Comparison of ENCODE assay signal across 16 cellular contexts in the genomic region with DNA sequence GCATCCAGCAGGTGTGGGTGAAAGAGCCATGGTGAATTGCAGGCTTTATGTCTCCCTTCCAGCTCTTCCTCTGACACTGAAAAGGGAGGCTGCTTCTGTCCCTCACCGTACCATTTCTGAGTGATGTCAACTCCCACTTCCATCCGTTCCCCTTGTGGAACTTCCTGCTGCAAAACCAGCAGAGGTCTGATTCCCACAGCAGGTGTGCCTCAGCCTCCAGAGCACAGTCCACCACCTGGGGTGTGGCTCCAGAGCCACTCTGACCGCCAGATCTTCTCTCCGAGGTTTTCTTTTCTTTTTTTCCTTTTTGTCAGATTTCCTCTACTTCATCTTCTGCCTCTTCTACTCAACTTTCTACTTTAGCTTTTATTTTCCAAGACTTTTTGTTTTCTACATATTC.
DNase-seq lines count a peak whose midpoint lies in the region; ATAC-seq, FAIRE-seq and TF ChIP-seq lines count a peak whose summit lies in the region.
"Had no signal": no experiment of that assay in that cellular context is flagged by ENCODE, and none has a peak within 500 bp of the region (broad histone marks: within the 10 kb centered on the region; RNA-seq: fewer than 3 reads in every experiment).

No MANE protein-coding gene starts in this region.

- peaks cover 6% of the 10 kb centered on the region for H3K9me3 Mint-ChIP-seq in type B pancreatic cell

- TF ChIP-seq CTCF in GM12878 (IDR thresholded peaks at IDR 0.05 in 2 of 3, conservative IDR thresholded peaks at IDR 0.05 in 1 of 3; ENCODE audit: control insufficient read depth in 2 of 3, extremely low read depth in 1 of 3, insufficient read depth in 1 of 3, low read depth in 3 of 3, low read length in 3 of 3) (no peak), type B pancreatic cell (conservative IDR thresholded peaks at IDR 0.05) (no peak), thyroid gland (IDR thresholded peaks at IDR 0.05) (no peak)

- H3K4me1 Mint-ChIP-seq in type B pancreatic cell (ENCODE audit: unreplicated experiment): peaks cover 9% of the 10 kb centered on the region

- no peak for TF ChIP-seq RAD21 in GM12878 (IDR thresholded peaks at IDR 0.05; ENCODE audit: insufficient read depth, low read depth, low read length)

- H3K36me3 ChIP-seq in GM12878 (ENCODE audit: control insufficient read depth in 2 of 2, insufficient read depth in 2 of 2, low read length in 1 of 2) (peaks cover 8% of the 10 kb centered on the region in 2 experiments; a peak in 3 of 4 replicates), thyroid gland (peaks cover 23 to 24% of the 10 kb centered on the region in 2 donors)

- FAIRE-seq in GM12878 (lab: Jason Lieb, UNC): no peak
- FAIRE-seq: GM18507 had no signal

- H4K20me1 ChIP-seq in GM12878 (ENCODE audit: control insufficient read depth, insufficient read depth): no peaks in the 10 kb centered on the region

- intact Hi-C loops in Right ventricle myocardium superior (cut with DNase I) (no loop called here), right cardiac atrium (cut with DNase I) (no loop called here), GM12878 (cut with micrococcal nuclease; ENCODE audit: unreplicated experiment) (no loop called here), left colon (cut with DNase I, micrococcal nuclease) (no loop called here), thyroid gland (cut with DNase I) (no loop called here)

- no peak overlapping the region for H3K4me2 ChIP-seq in GM12878 (ENCODE audit: control insufficient read depth, insufficient read depth)

- in situ Hi-C loops in GM12878 (cut with MboI): no loop called here

- no peak overlapping the region for H3K4me3 ChIP-seq in right cardiac atrium (ENCODE audit: low read length)
- no peak overlapping the region for H3K4me3 ChIP-seq in GM12878
- H3K4me3 ChIP-seq in thyroid gland (replicated peaks in 1 of 3): no peak overlapping the region
- H3K4me3 ChIP-seq: BLaER1 treated with 17β-estradiol and CSF1 and Interleukin-3, amounts not matched to agents 10 nM and 100 nM; HAP-1 had no signal

- TSS peak; percentile 27 for BruUV-seq in GM12878 (replicated peaks; lab: Mats Ljungman, UMichigan)

- H3K79me2 ChIP-seq in GM12878 (ENCODE audit: control insufficient read depth, insufficient read depth, low read length): no peaks in the 10 kb centered on the region

- CTCF ChIA-PET in GM12878 (lab: Yijun Ruan, JAX): interaction anchor here (1.4 kb wide), 1 partner anchor 19 kb away, joined by 4 read pairs; no protein-coding TSS in a partner anchor

- 57% methylated on average over 4 of the region's 4 CpGs for WGBS in right cardiac atrium
- WGBS in GM12878 (ENCODE audit: insufficient coverage, insufficient replicate concordance, low lambda C conversion rate, missing lambda C conversion rate): 58% methylated on average over 4 of the region's 4 CpGs
- 73 to 84% methylated on average over 4 of the region's 4 CpGs for WGBS in thyroid gland, 2 donors

- DNase-seq in Right ventricle myocardium superior (no peak), right cardiac atrium (no peak), GM12878 (ENCODE audit: low read depth, low spot score) (no peak), left colon (peak; percentile 56), type B pancreatic cell (ENCODE audit: extremely low spot score, unreplicated experiment) (no peak), thyroid gland (no peak), DMS79 treated with DMSO at 0.1 percent for 48 hours (lab: John Stamatoyannopoulos, UW) (no peak)
- DNase-seq: 8988T, NCI-H1436 treated with DMSO at 0.1 percent for 48 hours, NCI-H2081, NCI-H510A treated with DMSO at 0.1 percent for 48 hours had no signal

- ATAC-seq in Right ventricle myocardium superior (ENCODE audit: poor library complexity) (peak; percentile 33), right cardiac atrium (no peak), GM12878 (no peak), left colon (peak; percentile 78), GM19328 (IDR thresholded peaks at IDR 0.05; ENCODE audit: unreplicated experiment) (no peak)

- POLR2A ChIA-PET in GM12878 (lab: Charles Lee): no interaction called here

- H3K27me3 Mint-ChIP-seq in type B pancreatic cell: no peaks in the 10 kb centered on the region
- H3K27me3 Mint-ChIP-seq: IgD-negative memory B cell had no signal

- H3K9ac ChIP-seq in GM12878 (ENCODE audit: control insufficient read depth, insufficient read depth, low read length): no peak overlapping the region
- H3K9ac ChIP-seq: BLaER1 treated with 17β-estradiol and CSF1 and Interleukin-3, amounts not matched to agents 10 nM and 100 nM had no signal

- H3K27ac ChIP-seq in right cardiac atrium (ENCODE audit: low read length) (no peak overlapping the region), GM12878 (ENCODE audit: control insufficient read depth, insufficient read depth) (no peak overlapping the region), thyroid gland (no peak overlapping the region)
- H3K27ac ChIP-seq: BLaER1 treated with 17β-estradiol and CSF1 and Interleukin-3, amounts not matched to agents 10 nM and 100 nM had no signal

- H3K9me3 ChIP-seq in right cardiac atrium (ENCODE audit: control insufficient read depth, low read length): no peaks in the 10 kb centered on the region
- H3K9me3 ChIP-seq in GM12878 (replicated peaks; ENCODE audit: control insufficient read depth, insufficient read depth, low read length): no peaks in the 10 kb centered on the region
- no peaks in the 10 kb centered on the region for H3K9me3 ChIP-seq in thyroid gland
- H3K9me3 ChIP-seq: HAP-1 had no signal

- RAD21 ChIA-PET in GM12878 (lab: Charles Lee; ENCODE audit: unreplicated experiment): no interaction called here

- H3K27ac Mint-ChIP-seq in type B pancreatic cell: peak overlapping the region; percentile 46
- H3K27ac Mint-ChIP-seq: IgD-negative memory B cell had no signal

- H3K4me1 ChIP-seq in right cardiac atrium (ENCODE audit: control insufficient read depth, insufficient read depth, low read length): no peaks in the 10 kb centered on the region
- H3K4me1 ChIP-seq in GM12878 (ENCODE audit: control insufficient read depth, insufficient read depth, low read length): no peaks in the 10 kb centered on the region
- no peaks in the 10 kb centered on the region for H3K4me1 ChIP-seq in thyroid gland
- H3K4me1 ChIP-seq: HAP-1 had no signal

- H3K27me3 ChIP-seq in right cardiac atrium (ENCODE audit: control insufficient read depth, insufficient read depth): no peaks in the 10 kb centered on the region
- no peaks in the 10 kb centered on the region for H3K27me3 ChIP-seq in GM12878 (replicated peaks in 1 of 2; ENCODE audit: control insufficient read depth in 2 of 2, insufficient read depth in 2 of 2, low read length in 1 of 2)
- no peaks in the 10 kb centered on the region for H3K27me3 ChIP-seq in thyroid gland
- H3K27me3 ChIP-seq: BLaER1 treated with 17β-estradiol and CSF1 and Interleukin-3, amounts not matched to agents 10 nM and 100 nM had no signal

- H3K36me3 Mint-ChIP-seq in type B pancreatic cell: peaks cover 43% of the 10 kb centered on the region

- no peak for TF ChIP-seq EP300 in GM12878 (IDR thresholded peaks at IDR 0.05; ENCODE audit: borderline replicate concordance in 1 of 2, control insufficient read depth in 1 of 2, low read depth in 2 of 2, low read length in 2 of 2)

- no peak overlapping the region for H2AFZ ChIP-seq in GM12878 (ENCODE audit: control insufficient read depth, low read depth, low read length)

- SMC1A ChIA-PET in GM12878 (lab: Charles Lee; ENCODE audit: uncharacterized antibody, unreplicated experiment): no interaction called here

- no peak for TF ChIP-seq POLR2A in GM12878 (IDR thresholded peaks at IDR 0.05; ENCODE audit: low read depth, low read length)
- TF ChIP-seq POLR2A in thyroid gland (IDR thresholded peaks at IDR 0.05): no peak

- no peak overlapping the region for H3K4me3 Mint-ChIP-seq in type B pancreatic cell
- H3K4me3 Mint-ChIP-seq: IgD-negative memory B cell had no signal

TF ChIP-seq in GM12878, 131 proteins besides CTCF, POLR2A, EP300 and RAD21:
- TF ChIP-seq ZNF207 (IDR thresholded peaks at IDR 0.05; ENCODE audit: borderline replicate concordance) (no peak), CHD4 (IDR thresholded peaks at IDR 0.05) (no peak), PAX5 (IDR thresholded peaks at IDR 0.05; ENCODE audit: borderline replicate concordance, low read depth, low read length) (no peak), TAF1 (IDR thresholded peaks at IDR 0.05; ENCODE audit: borderline replicate concordance, low read depth, low read length) (no peak)

Comparison
In these comparisons a context has a peak if more than half of its experiments do, and no peak if none do; other contexts are left out.
1. ATAC-seq: peak in Right ventricle myocardium superior (single experiment) and left colon (single experiment); none in right cardiac atrium (0 of 2), GM12878 (single experiment) and GM19328 (single experiment).
2. DNase-seq: peak in left colon (2 of 2); none in Right ventricle myocardium superior (single experiment), right cardiac atrium (0 of 3), GM12878 (single experiment), type B pancreatic cell (single experiment), thyroid gland (0 of 2) and DMS79 treated with DMSO at 0.1 percent for 48 hours (single experiment).